25 cellular contexts compared by ENCODE assay signal in the genomic region with DNA sequence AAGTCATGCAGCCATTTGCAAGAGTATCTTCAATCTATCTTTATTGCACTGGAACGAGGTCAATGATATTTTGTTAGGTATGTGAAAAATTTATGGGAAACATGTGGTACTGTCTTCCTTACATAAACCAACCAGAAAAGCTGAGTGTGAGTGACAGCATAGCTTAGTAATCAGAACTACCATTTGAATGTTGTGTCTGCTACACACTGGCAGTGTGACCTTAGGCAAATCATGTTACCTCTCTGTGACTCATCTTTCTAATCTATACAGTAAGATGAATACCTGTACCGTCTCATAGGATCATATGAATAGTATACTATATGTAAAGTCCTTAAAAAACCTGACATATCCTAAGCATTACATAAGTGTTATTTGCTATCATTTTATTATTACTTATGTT.
"Had no signal": no experiment of that assay in that cellular context is flagged by ENCODE, and none has a peak within 500 bp of the region (broad histone marks: within the 10 kb centered on the region; RNA-seq: fewer than 3 reads in every experiment).

No MANE protein-coding gene starts in this region.

- H3K9me3 ChIP-seq: body of pancreas, colonic mucosa, left lung, spleen, testis, transverse colon had no signal

- H3K4me1 ChIP-seq: body of pancreas, colonic mucosa, left lung, spleen, testis had no signal

- DNase-seq: activated B cell treated with CpG ODN at 0.5 μM for 24 hours; activated CD4-positive, alpha-beta T cell treated with anti-CD3 and anti-CD28 coated beads, Interleukin-2, amount 50 U/mL, for 1 hour; activated CD8-positive, alpha-beta memory T cell treated with anti-CD3 and anti-CD28 coated beads, Interleukin-2, amount 10 ng/mL, durations not matched to agents 7 days and 5 days; activated CD8-positive, alpha-beta T cell treated with anti-CD3 and anti-CD28 coated beads, Interleukin-2, amount 10 ng/mL, durations not matched to agents 7 days and 5 days; activated naive CD8-positive, alpha-beta T cell treated with anti-CD3 and anti-CD28 coated beads, Interleukin-2, amount 50 U/mL, for 24 hours; activated T-cell treated with anti-CD3 and anti-CD28 coated beads, Interleukin-2, amount 50 U/mL, for 48 hours; anterior cingulate cortex; body of pancreas; cerebellar nuclear complex; colonic mucosa; effector CD8-positive, alpha-beta T cell; head of caudate nucleus; hippocampal formation; immature natural killer cell; kidney glomerular epithelial cell; left lung; posterior cingulate gyrus; right cardiac atrium; spleen; stimulated activated naive CD4-positive, alpha-beta T cell treated with Interleukin-2 at 50 U/mL for 16 hours; testis; transverse colon had no signal

- H3K27me3 ChIP-seq: body of pancreas, cardiac muscle cell, colonic mucosa, left lung, spleen, testis, transverse colon had no signal

- H3K27ac ChIP-seq: body of pancreas, cardiac muscle cell, colonic mucosa, left lung, spleen, testis, transverse colon had no signal

- ATAC-seq: activated CD8-positive, alpha-beta memory T cell treated with anti-CD3 and anti-CD28 coated beads, Interleukin-2, amount 10 ng/mL, durations not matched to agents 7 days and 5 days; activated CD8-positive, alpha-beta T cell treated with anti-CD3 and anti-CD28 coated beads, Interleukin-2, amount 10 ng/mL, durations not matched to agents 7 days and 5 days; activated naive CD8-positive, alpha-beta T cell treated with anti-CD3 and anti-CD28 coated beads, Interleukin-2, amount 50 U/mL, for 24 hours; body of pancreas; left lung; right cardiac atrium had no signal

- H3K4me3 ChIP-seq: body of pancreas, cardiac muscle cell, colonic mucosa, left lung, lung, spleen, testis, transverse colon had no signal

- H3K36me3 ChIP-seq: cardiac muscle cell, colonic mucosa, left lung, spleen, transverse colon had no signal

- FAIRE-seq: endometrium had no signal
